1 cellular context compared by ENCODE assay signal in the genomic region with DNA sequence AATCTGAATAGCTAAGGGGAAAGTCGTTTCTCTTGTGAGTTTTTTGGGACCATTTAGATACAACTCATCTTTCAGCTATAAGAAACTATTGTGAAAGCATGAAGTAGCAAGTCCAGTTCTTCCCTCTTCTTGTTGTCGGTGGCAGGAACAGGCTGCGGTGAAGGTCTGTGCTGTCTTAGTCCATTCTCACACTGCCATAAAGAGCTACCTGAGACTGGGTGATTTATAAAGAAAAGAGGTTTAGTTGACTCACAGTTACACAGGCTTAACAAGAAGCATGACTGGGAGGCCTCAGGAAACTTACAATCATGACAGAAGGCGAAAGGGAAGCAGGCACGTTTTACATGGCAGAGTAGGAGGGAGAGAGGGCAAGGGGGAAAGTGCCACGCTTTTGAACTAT.
TF ChIP-seq lines count a peak whose summit lies in the region.

No MANE protein-coding gene starts in this region.

TF ChIP-seq in GM23338, 12 proteins besides CTCF, POLR2A, EP300 and RAD21 (continued from another document):
- TF ChIP-seq, protein P1, sequence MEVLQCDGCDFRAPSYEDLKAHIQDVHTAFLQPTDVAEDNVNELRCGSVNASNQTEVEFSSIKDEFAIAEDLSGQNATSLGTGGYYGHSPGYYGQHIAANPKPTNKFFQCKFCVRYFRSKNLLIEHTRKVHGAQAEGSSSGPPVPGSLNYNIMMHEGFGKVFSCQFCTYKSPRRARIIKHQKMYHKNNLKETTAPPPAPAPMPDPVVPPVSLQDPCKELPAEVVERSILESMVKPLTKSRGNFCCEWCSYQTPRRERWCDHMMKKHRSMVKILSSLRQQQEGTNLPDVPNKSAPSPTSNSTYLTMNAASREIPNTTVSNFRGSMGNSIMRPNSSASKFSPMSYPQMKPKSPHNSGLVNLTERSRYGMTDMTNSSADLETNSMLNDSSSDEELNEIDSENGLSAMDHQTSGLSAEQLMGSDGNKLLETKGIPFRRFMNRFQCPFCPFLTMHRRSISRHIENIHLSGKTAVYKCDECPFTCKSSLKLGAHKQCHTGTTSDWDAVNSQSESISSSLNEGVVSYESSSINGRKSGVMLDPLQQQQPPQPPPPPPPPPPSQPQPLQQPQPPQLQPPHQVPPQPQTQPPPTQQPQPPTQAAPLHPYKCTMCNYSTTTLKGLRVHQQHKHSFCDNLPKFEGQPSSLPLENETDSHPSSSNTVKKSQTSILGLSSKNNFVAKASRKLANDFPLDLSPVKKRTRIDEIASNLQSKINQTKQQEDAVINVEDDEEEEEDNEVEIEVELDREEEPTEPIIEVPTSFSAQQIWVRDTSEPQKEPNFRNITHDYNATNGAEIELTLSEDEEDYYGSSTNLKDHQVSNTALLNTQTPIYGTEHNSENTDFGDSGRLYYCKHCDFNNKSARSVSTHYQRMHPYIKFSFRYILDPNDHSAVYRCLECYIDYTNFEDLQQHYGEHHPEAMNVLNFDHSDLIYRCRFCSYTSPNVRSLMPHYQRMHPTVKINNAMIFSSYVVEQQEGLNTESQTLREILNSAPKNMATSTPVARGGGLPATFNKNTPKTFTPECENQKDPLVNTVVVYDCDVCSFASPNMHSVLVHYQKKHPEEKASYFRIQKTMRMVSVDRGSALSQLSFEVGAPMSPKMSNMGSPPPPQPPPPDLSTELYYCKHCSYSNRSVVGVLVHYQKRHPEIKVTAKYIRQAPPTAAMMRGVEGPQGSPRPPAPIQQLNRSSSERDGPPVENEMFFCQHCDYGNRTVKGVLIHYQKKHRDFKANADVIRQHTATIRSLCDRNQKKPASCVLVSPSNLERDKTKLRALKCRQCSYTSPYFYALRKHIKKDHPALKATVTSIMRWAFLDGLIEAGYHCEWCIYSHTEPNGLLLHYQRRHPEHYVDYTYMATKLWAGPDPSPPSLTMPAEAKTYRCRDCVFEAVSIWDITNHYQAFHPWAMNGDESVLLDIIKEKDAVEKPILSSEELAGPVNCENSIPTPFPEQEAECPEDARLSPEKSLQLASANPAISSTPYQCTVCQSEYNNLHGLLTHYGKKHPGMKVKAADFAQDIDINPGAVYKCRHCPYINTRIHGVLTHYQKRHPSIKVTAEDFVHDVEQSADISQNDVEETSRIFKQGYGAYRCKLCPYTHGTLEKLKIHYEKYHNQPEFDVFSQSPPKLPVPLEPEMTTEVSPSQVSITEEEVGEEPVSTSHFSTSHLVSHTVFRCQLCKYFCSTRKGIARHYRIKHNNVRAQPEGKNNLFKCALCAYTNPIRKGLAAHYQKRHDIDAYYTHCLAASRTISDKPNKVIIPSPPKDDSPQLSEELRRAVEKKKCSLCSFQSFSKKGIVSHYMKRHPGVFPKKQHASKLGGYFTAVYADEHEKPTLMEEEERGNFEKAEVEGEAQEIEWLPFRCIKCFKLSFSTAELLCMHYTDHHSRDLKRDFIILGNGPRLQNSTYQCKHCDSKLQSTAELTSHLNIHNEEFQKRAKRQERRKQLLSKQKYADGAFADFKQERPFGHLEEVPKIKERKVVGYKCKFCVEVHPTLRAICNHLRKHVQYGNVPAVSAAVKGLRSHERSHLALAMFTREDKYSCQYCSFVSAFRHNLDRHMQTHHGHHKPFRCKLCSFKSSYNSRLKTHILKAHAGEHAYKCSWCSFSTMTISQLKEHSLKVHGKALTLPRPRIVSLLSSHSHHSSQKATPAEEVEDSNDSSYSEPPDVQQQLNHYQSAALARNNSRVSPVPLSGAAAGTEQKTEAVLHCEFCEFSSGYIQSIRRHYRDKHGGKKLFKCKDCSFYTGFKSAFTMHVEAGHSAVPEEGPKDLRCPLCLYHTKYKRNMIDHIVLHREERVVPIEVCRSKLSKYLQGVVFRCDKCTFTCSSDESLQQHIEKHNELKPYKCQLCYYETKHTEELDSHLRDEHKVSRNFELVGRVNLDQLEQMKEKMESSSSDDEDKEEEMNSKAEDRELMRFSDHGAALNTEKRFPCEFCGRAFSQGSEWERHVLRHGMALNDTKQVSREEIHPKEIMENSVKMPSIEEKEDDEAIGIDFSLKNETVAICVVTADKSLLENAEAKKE (CRISPR knock-in tag; IDR thresholded peaks at IDR 0.05): no peak
- TF ChIP-seq STAT1 (IDR thresholded peaks at IDR 0.05; ENCODE audit: unreplicated experiment): no peak
